8 cellular contexts compared by ENCODE assay signal in genomic region chr2:232876071-232876977, GRCh38.
DNase-seq lines count a peak whose midpoint lies in the region; ATAC-seq and TF ChIP-seq lines count a peak whose summit lies in the region.

No MANE protein-coding gene starts in this region.

- peak overlapping the region; percentile 7 for H3K4me3 ChIP-seq in fibroblast of mammary gland (ENCODE audit: control insufficient read depth, low read depth, low read length)

- peak; percentile 32 for DNase-seq in HK-2 (ENCODE audit: unreplicated experiment)
- DNase-seq in activated CD4-positive, alpha-beta T cell treated with anti-CD3 and anti-CD28 coated beads, Interleukin-2, amount 50 U/mL, for 48 hours: peak; percentile 26 to 29
- no peak for DNase-seq in fibroblast of mammary gland (ENCODE audit: low read depth)
- no peak for DNase-seq in effector CD4-positive, alpha-beta T cell

- no peaks in the 10 kb centered on the region for H3K4me1 Mint-ChIP-seq in nephron

- no peaks in the 10 kb centered on the region for H3K9me3 Mint-ChIP-seq in nephron

- H3K9ac ChIP-seq in ES-I3 (ENCODE audit: low read depth, low read length): peak overlapping the region; percentile 80

- ATAC-seq in GM19397 (IDR thresholded peaks at IDR 0.05; ENCODE audit: unreplicated experiment): no peak
- ATAC-seq in HG03108 (IDR thresholded peaks at IDR 0.05; ENCODE audit: unreplicated experiment): no peak

- no peaks in the 10 kb centered on the region for H3K4me1 ChIP-seq in ES-I3 (ENCODE audit: insufficient read depth, low read length)

- H3K27ac Mint-ChIP-seq in nephron: no peak overlapping the region

- no peaks in the 10 kb centered on the region for H3K36me3 ChIP-seq in ES-I3 (ENCODE audit: insufficient read depth, low read length)

- H3K9me3 ChIP-seq in ES-I3 (ENCODE audit: control insufficient read depth, insufficient read depth, low read length): no peaks in the 10 kb centered on the region

- no peaks in the 10 kb centered on the region for H3K36me3 Mint-ChIP-seq in nephron (ENCODE audit: low read depth)

- H3K4me3 Mint-ChIP-seq in nephron: peak overlapping the region in 2 of 3 experiments; percentile 19 to 72

- peaks cover 31% of the 10 kb centered on the region for H3K27me3 Mint-ChIP-seq in nephron (ENCODE audit: low read depth)

- TF ChIP-seq CTCF in fibroblast of mammary gland (conservative IDR thresholded peaks at IDR 0.05; ENCODE audit: control insufficient read depth, insufficient read depth, low read depth, low read length) (no peak), nephron (IDR thresholded peaks at IDR 0.05; ENCODE audit: unreplicated experiment in 3 of 3) (peak; percentile 6 to 22 (median 17))

Comparison
In these comparisons a context has a peak if more than half of its experiments do, and no peak if none do; other contexts are left out.
1. DNase-seq: peak in HK-2 (single experiment) and activated CD4-positive, alpha-beta T cell treated with anti-CD3 and anti-CD28 coated beads, Interleukin-2, amount 50 U/mL, for 48 hours (2 of 2); none in fibroblast of mammary gland (single experiment) and effector CD4-positive, alpha-beta T cell (single experiment).